8 cellular contexts compared by ENCODE assay signal in the genomic region with DNA sequence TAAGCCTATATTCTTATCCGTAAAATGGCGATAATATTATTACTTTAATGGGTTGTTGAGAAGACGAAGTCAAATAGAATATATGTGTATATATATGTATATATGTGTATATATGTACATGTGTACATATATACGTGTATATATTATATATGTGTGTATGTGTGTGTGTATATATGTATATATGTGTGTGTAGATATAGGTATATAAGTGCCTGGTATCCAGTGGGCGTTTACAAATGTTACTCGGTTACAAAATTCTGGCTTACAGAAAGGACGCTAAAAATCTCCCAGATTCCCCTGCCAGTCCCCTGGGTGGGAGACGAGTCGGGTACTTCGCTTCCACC. TPM values are rescaled to one million over a fixed set of nuclear protein-coding genes. Genes with fewer than 3 reads are reported as not detected.
DNase-seq lines count a peak whose midpoint lies in the region; ATAC-seq and TF ChIP-seq lines count a peak whose summit lies in the region.

No MANE protein-coding gene starts in this region.

- H3K27ac ChIP-seq in SJCRH30, result peak overlapping the region; percentile 83
- H3K27ac ChIP-seq in foreskin keratinocyte, result no peak overlapping the region

- no peak overlapping the region for H3K27ac Mint-ChIP-seq in activated naive CD4-positive, alpha-beta T cell treated with anti-CD3 and anti-CD28 coated beads, Interleukin-2, amount 50 U/mL, for 24 hours
- H3K27ac Mint-ChIP-seq in stimulated activated effector memory CD8-positive, alpha-beta T cell treated with anti-CD3 and anti-CD28 coated beads, Interleukin-12 subunit alpha, Interleukin-12 subunit beta, amount 100 ng/mL, for 72 hours, result peak overlapping the region; percentile 96

- H3K4me3 Mint-ChIP-seq in activated naive CD4-positive, alpha-beta T cell treated with anti-CD3 and anti-CD28 coated beads, Interleukin-2, amount 50 U/mL, for 24 hours, result peak overlapping the region; percentile 97
- peak overlapping the region; percentile 96 for H3K4me3 Mint-ChIP-seq in stimulated activated effector memory CD8-positive, alpha-beta T cell treated with anti-CD3 and anti-CD28 coated beads, Interleukin-12 subunit alpha, Interleukin-12 subunit beta, amount 100 ng/mL, for 72 hours

- peaks cover 36% of the 10 kb centered on the region for H3K4me1 Mint-ChIP-seq in activated naive CD4-positive, alpha-beta T cell treated with anti-CD3 and anti-CD28 coated beads, Interleukin-2, amount 50 U/mL, for 24 hours
- no peaks in the 10 kb centered on the region for H3K4me1 Mint-ChIP-seq in stimulated activated effector memory CD8-positive, alpha-beta T cell treated with anti-CD3 and anti-CD28 coated beads, Interleukin-12 subunit alpha, Interleukin-12 subunit beta, amount 100 ng/mL, for 72 hours

- H3K4me1 ChIP-seq in SJCRH30, result peaks cover 7% of the 10 kb centered on the region; the same call in 1 of the 2 replicates
- peaks cover 12% of the 10 kb centered on the region for H3K4me1 ChIP-seq in foreskin keratinocyte

- H3K36me3 ChIP-seq in SJCRH30, result peaks cover 2% of the 10 kb centered on the region; the same call in 1 of the 2 replicates

- peaks cover 4% of the 10 kb centered on the region for H3K36me3 Mint-ChIP-seq in activated naive CD4-positive, alpha-beta T cell treated with anti-CD3 and anti-CD28 coated beads, Interleukin-2, amount 50 U/mL, for 24 hours
- H3K36me3 Mint-ChIP-seq in stimulated activated effector memory CD8-positive, alpha-beta T cell treated with anti-CD3 and anti-CD28 coated beads, Interleukin-12 subunit alpha, Interleukin-12 subunit beta, amount 100 ng/mL, for 72 hours, result no peaks in the 10 kb centered on the region

- no peak for TF ChIP-seq CTCF in foreskin keratinocyte (conservative IDR thresholded peaks at IDR 0.05)

- no peaks in the 10 kb centered on the region for H3K27me3 ChIP-seq in SJCRH30
- H3K27me3 ChIP-seq in foreskin keratinocyte, result no peaks in the 10 kb centered on the region

- no peaks in the 10 kb centered on the region for H3K9me3 Mint-ChIP-seq in activated naive CD4-positive, alpha-beta T cell treated with anti-CD3 and anti-CD28 coated beads, Interleukin-2, amount 50 U/mL, for 24 hours
- no peaks in the 10 kb centered on the region for H3K9me3 Mint-ChIP-seq in stimulated activated effector memory CD8-positive, alpha-beta T cell treated with anti-CD3 and anti-CD28 coated beads, Interleukin-12 subunit alpha, Interleukin-12 subunit beta, amount 100 ng/mL, for 72 hours

- H3K27me3 Mint-ChIP-seq in activated naive CD4-positive, alpha-beta T cell treated with anti-CD3 and anti-CD28 coated beads, Interleukin-2, amount 50 U/mL, for 24 hours, result peaks cover 4% of the 10 kb centered on the region

- ATAC-seq in foreskin keratinocyte, result peak; percentile 23
- ATAC-seq in stimulated activated effector memory CD8-positive, alpha-beta T cell treated with anti-CD3 and anti-CD28 coated beads, Interleukin-12 subunit alpha, Interleukin-12 subunit beta, amount 100 ng/mL, for 72 hours, result peak; percentile 45

- H3K9me3 ChIP-seq in SJCRH30 (replicated peaks), result no peaks in the 10 kb centered on the region

- no peak for DNase-seq in activated naive CD4-positive, alpha-beta T cell treated with Interleukin-2 at 50 U/mL for 16 hours
- DNase-seq in SJCRH30 (no peak), foreskin keratinocyte (no peak), AG08395 (ENCODE audit: low spot score) (no peak)
- no peak for DNase-seq in stimulated activated effector memory CD8-positive, alpha-beta T cell treated with anti-CD3 and anti-CD28 coated beads, Interleukin-12 subunit alpha, Interleukin-12 subunit beta, amount 100 ng/mL, for 72 hours (ENCODE audit: low spot score in 2 of 2)
- DNase-seq in stimulated activated CD4-positive, alpha-beta T cell treated with anti-CD3 and anti-CD28 coated beads, Interleukin-2, amount 100 ng/mL, for 24 hours, result no peak
- no peak for DNase-seq in stimulated activated CD4-positive, alpha-beta T cell treated with anti-CD3 and anti-CD28 coated beads, Interleukin-12 subunit alpha, Interleukin-12 subunit beta, amount 100 ng/mL, for 4 hours

- peak overlapping the region; percentile 94 for H3K4me3 ChIP-seq in SJCRH30

RNA-seq across cellular contexts. Expression of gene MTX2, which starts 0.3 kb away (rescaled TPM):
- 38.0 and 39.3 TPM in 2 replicates for total RNA-seq in SJCRH30 (2014; rRNA removed; shearing (Covaris generic))
- total RNA-seq in foreskin keratinocyte, result 36.7 and 42.4 TPM in 2 replicates
- 56.6 and 58.5 TPM in 2 replicates for polyA plus RNA-seq in foreskin keratinocyte
